1 cellular context compared by ENCODE assay signal in genomic region chr4:94168321-94168720, GRCh38.
TF ChIP-seq lines count a peak whose summit lies in the region.

No MANE protein-coding gene starts in this region.

TF ChIP-seq in IMR-90, 13 proteins besides CTCF, POLR2A, EP300 and RAD21 (continued from another document):
- TF ChIP-seq MAZ (IDR thresholded peaks at IDR 0.05; ENCODE audit: borderline replicate concordance, low read depth, low read length) (no peak), MAFK (IDR thresholded peaks at IDR 0.05; ENCODE audit: low read depth, low read length) (no peak), MXI1 (IDR thresholded peaks at IDR 0.05; ENCODE audit: borderline replicate concordance, low read depth, low read length) (no peak), NFE2L2 (IDR thresholded peaks at IDR 0.05; ENCODE audit: low read depth, low read length) (no peak), CHD1 (IDR thresholded peaks at IDR 0.05; ENCODE audit: low read depth, low read length) (no peak), RFX5 (IDR thresholded peaks at IDR 0.05; ENCODE audit: low read depth, low read length) (no peak), FOS (IDR thresholded peaks at IDR 0.05; ENCODE audit: low read depth, low read length) (no peak)
